In genomic region chr5:133868946-133869674, GRCh38 we compare ENCODE assay signal across 8 cellular contexts.
DNase-seq lines count a peak whose midpoint lies in the region; ATAC-seq and TF ChIP-seq lines count a peak whose summit lies in the region.

No MANE protein-coding gene starts in this region.

- no peaks in the 10 kb centered on the region for H3K27me3 ChIP-seq in SJCRH30

- no peak for ATAC-seq in GM19395 (IDR thresholded peaks at IDR 0.05; ENCODE audit: unreplicated experiment)

- DNase-seq in D341Med (ENCODE audit: low spot score) (peak; percentile 83), HT-29 (ENCODE audit: low spot score) (peak; percentile 71), SJCRH30 (peak; percentile 38 to 61), globus pallidus (ENCODE audit: low spot score) (peak; percentile 81), posterior cingulate gyrus (peak; percentile 52 to 96 (median 76)), type B pancreatic cell (ENCODE audit: extremely low spot score, unreplicated experiment) (no peak)
- DNase-seq in activated gamma-delta T cell treated with anti-CD3 and anti-CD28 coated beads, Interleukin-2, amount 50 U/mL, for 16 hours (ENCODE audit: low read depth) = peak; percentile 65

- peaks cover 17% of the 10 kb centered on the region for H3K4me1 ChIP-seq in SJCRH30

- peaks cover 3% of the 10 kb centered on the region for H3K36me3 Mint-ChIP-seq in type B pancreatic cell

- TF ChIP-seq CTCF in type B pancreatic cell (conservative IDR thresholded peaks at IDR 0.05) = peak; percentile 90

- no peak overlapping the region for H3K4me3 ChIP-seq in SJCRH30

- no peak overlapping the region for H3K4me3 Mint-ChIP-seq in type B pancreatic cell

- peaks cover 3% of the 10 kb centered on the region; the same call in 1 of the 2 replicates for H3K9me3 ChIP-seq in SJCRH30 (replicated peaks)

- peaks cover 28% of the 10 kb centered on the region for H3K27me3 Mint-ChIP-seq in type B pancreatic cell

- intact Hi-C loops in posterior cingulate gyrus (cut with DNase I) = loop anchor here (5.0 to 10.0 kb wide), 2 partner anchors 117 to 444 kb away; no protein-coding TSS in a partner anchor

- H3K4me1 Mint-ChIP-seq in type B pancreatic cell (ENCODE audit: unreplicated experiment) = peaks cover 32% of the 10 kb centered on the region

- H3K27ac Mint-ChIP-seq in type B pancreatic cell = no peak overlapping the region

- no peak overlapping the region for H3K27ac ChIP-seq in SJCRH30

- H3K36me3 ChIP-seq in SJCRH30 = no peaks in the 10 kb centered on the region

- peaks cover 3% of the 10 kb centered on the region for H3K9me3 Mint-ChIP-seq in type B pancreatic cell
